Comparison of ENCODE assay signal across 36 cellular contexts in genomic region chr5:80326468-80326867, GRCh38. TPM values are rescaled to one million over a fixed set of nuclear protein-coding genes. Genes with fewer than 3 reads are reported as not detected.
"Had no signal": no experiment of that assay in that cellular context is flagged by ENCODE, and none has a peak within 500 bp of the region (broad histone marks: within the 10 kb centered on the region; RNA-seq: fewer than 3 reads in every experiment).

No MANE protein-coding gene starts in this region.

- H3K27me3 ChIP-seq: brain microvascular endothelial cell had no signal

- DNase-seq: activated CD4-positive, alpha-beta T cell treated with anti-CD3 and anti-CD28 coated beads, Interleukin-2, amount 10 ng/mL, durations not matched to agents 24 days and 14 days; activated CD4-positive, alpha-beta T cell treated with anti-CD3 and anti-CD28 coated beads, Interleukin-2, amount 50 U/mL, for 4 hours; activated CD8-positive, alpha-beta T cell treated with anti-CD3 and anti-CD28 coated beads for 36 hours; activated effector memory CD4-positive, alpha-beta T cell treated with anti-CD3 and anti-CD28 coated beads, Interleukin-2, amount 50 U/mL, for 16 hours; activated naive CD4-positive, alpha-beta T cell; activated naive CD4-positive, alpha-beta T cell treated with anti-CD3 and anti-CD28 coated beads, Interleukin-2, amount 50 U/mL, for 16 hours; activated naive CD8-positive, alpha-beta T cell treated with anti-CD3 and anti-CD28 coated beads for 36 hours; activated T-cell treated with anti-CD3 and anti-CD28 coated beads, Interleukin-2, amount 50 U/mL, for 1 hour; activated T-cell treated with anti-CD3 and anti-CD28 coated beads, Interleukin-2, amount 50 U/mL, for 72 hours; amniotic stem cell; aorta; brain microvascular endothelial cell; central memory CD4-positive, alpha-beta T cell; MM.1S; MV-4-11; NCI-H1092 treated with DMSO at 0.1 percent for 48 hours; NCI-H1417; NCI-H146; NCI-H187; NCI-H2029 treated with DMSO at 0.1 percent for 48 hours; NCI-H2107; NCI-H2171; NCI-H226; NCI-H446 treated with DMSO at 0.1 percent for 48 hours; NCI-H524; NCI-H69; NK-92 treated with Interleukin-12 subunit alpha and Interleukin-12 subunit beta, amount 100 ng/mL, for 24 hours; PC-9; SIG-M5; T-helper 1 cell; T-helper 2 cell; T1000 had no signal

- ATAC-seq: activated CD8-positive, alpha-beta T cell treated with anti-CD3 and anti-CD28 coated beads for 36 hours; activated T-cell treated with anti-CD3 and anti-CD28 coated beads, Interleukin-2, amount 50 U/mL, for 72 hours; activated T-helper 17 cell treated with anti-CD3 and anti-CD28 coated beads, Interleukin-2, amount 50 U/mL, for 72 hours; Right ventricle myocardium inferior had no signal

- H3K9ac ChIP-seq: KMS-11 had no signal

- H3K27ac ChIP-seq: brain microvascular endothelial cell, KMS-11, PC-9, RWPE1 had no signal

- H3K4me3 ChIP-seq: PC-9 had no signal

- H3K4me2 ChIP-seq: KMS-11, PC-9 had no signal

- H2AFZ ChIP-seq: PC-9 had no signal

- H3K36me3 ChIP-seq: brain microvascular endothelial cell had no signal

RNA-seq across cellular contexts. Expression of gene SPZ1, which starts 6.7 kb away (rescaled TPM):
- polyA plus RNA-seq: aorta had no signal
